In the genomic region with DNA sequence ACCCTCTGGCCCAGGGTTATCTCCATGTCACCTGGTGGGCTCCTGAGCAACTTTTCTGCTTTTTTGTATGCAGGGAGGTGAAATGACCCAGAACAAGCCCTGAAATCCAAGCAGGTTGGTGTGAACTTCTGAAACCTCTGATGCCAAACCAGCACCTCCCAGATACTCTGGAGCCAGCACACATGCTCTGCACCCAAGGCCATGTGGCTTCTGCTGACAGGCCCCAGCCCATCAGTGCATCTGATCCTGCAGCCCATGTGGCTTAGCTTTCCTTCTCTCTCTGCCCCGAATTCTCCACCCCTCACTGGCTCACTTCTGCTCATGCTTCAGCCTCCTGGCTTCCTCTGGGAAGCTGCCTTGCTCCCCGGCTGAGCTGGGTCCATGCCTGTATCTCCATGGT, we compare ENCODE assay signal across 9 cellular contexts.
"Had no signal": no experiment of that assay in that cellular context is flagged by ENCODE, and none has a peak within 500 bp of the region (broad histone marks: within the 10 kb centered on the region; RNA-seq: fewer than 3 reads in every experiment).

No MANE protein-coding gene starts in this region.

- H3K4me3 Mint-ChIP-seq: HFFc6 had no signal

- DNase-seq: GM23248, GOT3, H7, HFFc6, IMR-90 had no signal

- H3K9me3 ChIP-seq: HAP-1 had no signal

- H3K9ac ChIP-seq: GM23248 had no signal

- H3K27ac ChIP-seq: GM23248, HL-60 had no signal

- H3K9me3 Mint-ChIP-seq: HFFc6 had no signal

- H3K4me3 ChIP-seq: GM23248, HAP-1, K562 had no signal

- FAIRE-seq: K562 had no signal

- ATAC-seq: HCT116, K562 had no signal

- H2AFZ ChIP-seq: GM23248 had no signal

- H3K36me3 ChIP-seq: HAP-1 had no signal

- H3K4me1 ChIP-seq: HAP-1 had no signal

- H3K27ac Mint-ChIP-seq: HFFc6 had no signal
